Comparison of ENCODE assay signal across 8 cellular contexts in genomic region chr11:75768909-75769771, GRCh38. TPM values are rescaled to one million over a fixed set of nuclear protein-coding genes. Genes with fewer than 3 reads are reported as not detected.
DNase-seq lines count a peak whose midpoint lies in the region; ATAC-seq, FAIRE-seq and TF ChIP-seq lines count a peak whose summit lies in the region.

No MANE protein-coding gene starts in this region.

- peak overlapping the region; percentile 66 for H3K4me3 ChIP-seq in Karpas-422 (ENCODE audit: low read length)
- peak overlapping the region; percentile 49 to 59 for H3K4me3 ChIP-seq in muscle layer of colon (ENCODE audit: low read depth in 1 of 2, low read length in 2 of 2)

- H2AFZ ChIP-seq in Karpas-422 (ENCODE audit: low read length) = peak overlapping the region; percentile 98

- H3K36me3 ChIP-seq in Karpas-422 (ENCODE audit: insufficient read depth, low read length) = no peaks in the 10 kb centered on the region
- H3K36me3 ChIP-seq in muscle layer of colon (ENCODE audit: insufficient read depth, low read length) = no peaks in the 10 kb centered on the region

- peak overlapping the region; percentile 75 to 92 (median 87) for H3K27ac Mint-ChIP-seq in CD14-positive monocyte
- H3K27ac Mint-ChIP-seq in dendritic cell treated with granulocyte-macrophage colony-stimulating factor and Interleukin-4, amounts not matched to agents 40 ng/mL and 50 ng/mL, for 4 days = peak overlapping the region; percentile 90

- no peak for FAIRE-seq in D721Med (lab: Jason Lieb, UNC)

- no peaks in the 10 kb centered on the region for H3K79me2 ChIP-seq in Karpas-422 (ENCODE audit: low read length)

- peaks cover 86% of the 10 kb centered on the region for H3K4me1 Mint-ChIP-seq in CD14-positive monocyte
- peaks cover 77% of the 10 kb centered on the region for H3K4me1 Mint-ChIP-seq in dendritic cell treated with granulocyte-macrophage colony-stimulating factor and Interleukin-4, amounts not matched to agents 40 ng/mL and 50 ng/mL, for 4 days (ENCODE audit: low read depth)

- no peaks in the 10 kb centered on the region for H4K20me1 ChIP-seq in Karpas-422 (ENCODE audit: insufficient read depth, low read depth, low read length)

- peaks cover 7 to 15% (median 11%) of the 10 kb centered on the region in 3 donors for H3K27me3 Mint-ChIP-seq in CD14-positive monocyte (ENCODE audit: low read depth in 3 of 3)
- peaks cover 22% of the 10 kb centered on the region for H3K27me3 Mint-ChIP-seq in dendritic cell treated with granulocyte-macrophage colony-stimulating factor and Interleukin-4, amounts not matched to agents 40 ng/mL and 50 ng/mL, for 4 days

- H3K4me1 ChIP-seq in Karpas-422 (ENCODE audit: low read length) (peaks cover 37% of the 10 kb centered on the region), muscle layer of colon (ENCODE audit: insufficient read depth, low read length) (peaks cover 9% of the 10 kb centered on the region)

- peak overlapping the region; percentile 89 for H3K4me3 Mint-ChIP-seq in CD14-positive monocyte
- peak overlapping the region; percentile 79 for H3K4me3 Mint-ChIP-seq in dendritic cell treated with granulocyte-macrophage colony-stimulating factor and Interleukin-4, amounts not matched to agents 40 ng/mL and 50 ng/mL, for 4 days

- peak overlapping the region; percentile 78 for H3K9ac ChIP-seq in Karpas-422 (ENCODE audit: low read length)
- H3K9ac ChIP-seq in muscle layer of colon (ENCODE audit: low read length) = no peak overlapping the region

- no peaks in the 10 kb centered on the region for H3K27me3 ChIP-seq in Karpas-422 (ENCODE audit: low read length)
- peaks cover 5 to 6% of the 10 kb centered on the region in 2 donors for H3K27me3 ChIP-seq in muscle layer of colon (ENCODE audit: control insufficient read depth in 1 of 2, insufficient read depth in 2 of 2, low read length in 2 of 2)

- TF ChIP-seq CTCF in CD14-positive monocyte (IDR thresholded peaks at IDR 0.05) = no peak
- no peak for TF ChIP-seq CTCF in D721Med (IDR thresholded peaks at IDR 0.05; ENCODE audit: insufficient read depth, missing control alignments)

- ATAC-seq in GM19023 (IDR thresholded peaks at IDR 0.05; ENCODE audit: unreplicated experiment) = no peak
- no peak for ATAC-seq in HG03439 (IDR thresholded peaks at IDR 0.05; ENCODE audit: unreplicated experiment)

- H3K9me3 Mint-ChIP-seq in CD14-positive monocyte = no peaks in the 10 kb centered on the region
- H3K9me3 Mint-ChIP-seq in dendritic cell treated with granulocyte-macrophage colony-stimulating factor and Interleukin-4, amounts not matched to agents 40 ng/mL and 50 ng/mL, for 4 days = no peaks in the 10 kb centered on the region

- intact Hi-C loops in CD14-positive monocyte (cut with micrococcal nuclease) = no loop called here
- intact Hi-C loops in dendritic cell treated with granulocyte-macrophage colony-stimulating factor and Interleukin-4, amounts not matched to agents 40 ng/mL and 50 ng/mL, for 4 days (cut with micrococcal nuclease) = no loop called here

- H3K9me3 ChIP-seq in Karpas-422 (ENCODE audit: low read length) (no peaks in the 10 kb centered on the region), muscle layer of colon (ENCODE audit: low read length) (no peaks in the 10 kb centered on the region)

- peak overlapping the region; percentile 78 for H3K4me2 ChIP-seq in Karpas-422 (ENCODE audit: low read depth, low read length, poor library complexity, severe bottlenecking)

- no peak overlapping the region for H3K27ac ChIP-seq in Karpas-422 (ENCODE audit: low read length)
- H3K27ac ChIP-seq in muscle layer of colon (ENCODE audit: low read depth, low read length) = no peak overlapping the region

- H3K36me3 Mint-ChIP-seq in CD14-positive monocyte = peaks cover 21 to 22% of the 10 kb centered on the region in 2 donors
- H3K36me3 Mint-ChIP-seq in dendritic cell treated with granulocyte-macrophage colony-stimulating factor and Interleukin-4, amounts not matched to agents 40 ng/mL and 50 ng/mL, for 4 days (ENCODE audit: low read depth) = no peaks in the 10 kb centered on the region

- peak; percentile 34 for DNase-seq in CD14-positive monocyte (ENCODE audit: low spot score)
- no peak for DNase-seq in Karpas-422
- DNase-seq in D721Med (ENCODE audit: insufficient read length, low spot score) = no peak
- DNase-seq in hepatic stellate cell (ENCODE audit: low spot score) = no peak

- H3K9me2 ChIP-seq in Karpas-422 (replicated peaks; ENCODE audit: insufficient read depth, low read length) = no peaks in the 10 kb centered on the region

RNA-seq across cellular contexts. Expression of gene DGAT2, which starts 0.6 kb away (rescaled TPM):
- 10 to 100 TPM in 1 of 2 donors, 1 to 10 TPM in 1; 7.0 to 18.4 TPM for polyA plus RNA-seq in CD14-positive monocyte
- 1.9 and 3.7 TPM in 2 replicates for total RNA-seq in Karpas-422 (2014; rRNA removed; shearing (Covaris generic); ENCODE audit: low replicate concordance)

RNA-seq across cellular contexts. Expression of gene UVRAG, which starts 45.9 kb away (rescaled TPM):
- 10 to 100 TPM; 13.7 to 20.0 TPM for polyA plus RNA-seq in CD14-positive monocyte
- total RNA-seq in Karpas-422 (2014; rRNA removed; shearing (Covaris generic); ENCODE audit: low replicate concordance) = 35.4 and 52.7 TPM in 2 replicates

RNA-seq across cellular contexts. Expression of gene MOGAT2, which starts 51.5 kb away (rescaled TPM):
- not detected for polyA plus RNA-seq in CD14-positive monocyte
- total RNA-seq in Karpas-422 (2014; rRNA removed; shearing (Covaris generic); ENCODE audit: low replicate concordance) = not detected in 2 replicates
